6 cellular contexts compared by ENCODE assay signal in the genomic region with DNA sequence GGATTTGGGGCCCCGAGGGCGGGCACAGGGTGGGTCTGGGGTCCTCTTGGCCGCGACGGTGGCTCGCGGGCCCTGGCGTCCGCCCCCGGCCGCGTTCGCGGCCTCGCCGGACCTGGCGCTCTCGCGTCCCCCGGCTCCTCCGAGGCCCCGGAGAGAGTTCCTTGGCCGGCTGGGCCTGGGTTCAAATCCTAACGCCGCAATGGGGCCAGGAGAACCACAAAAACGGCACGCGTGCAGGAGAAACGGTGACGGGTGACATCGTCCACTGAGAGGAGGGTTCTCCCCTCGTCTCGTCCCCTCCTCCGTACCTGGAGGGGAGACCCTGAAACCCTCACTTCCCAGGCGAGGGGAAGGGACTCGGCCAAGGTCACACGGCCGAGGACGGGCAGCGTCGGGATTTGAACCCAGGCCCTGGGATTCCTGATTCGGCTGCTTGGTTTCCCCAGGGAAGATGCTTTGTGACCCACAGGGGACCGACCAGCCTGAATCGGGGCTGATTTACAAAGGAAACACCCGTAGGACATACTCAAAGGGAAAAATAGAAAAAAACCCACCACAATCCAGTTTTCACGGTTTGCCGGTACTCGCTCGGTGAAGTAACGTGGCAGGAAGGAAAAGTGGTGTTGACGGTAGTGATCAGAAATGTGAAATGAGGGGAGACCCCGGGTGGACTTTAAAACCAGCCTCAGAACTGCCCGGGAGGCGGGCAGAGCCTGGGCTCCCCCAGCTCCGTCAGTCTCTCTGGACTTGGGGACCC. TPM values are rescaled to one million over a fixed set of nuclear protein-coding genes. Genes with fewer than 3 reads are reported as not detected.
DNase-seq lines count a peak whose midpoint lies in the region; ATAC-seq and TF ChIP-seq lines count a peak whose summit lies in the region.

No MANE protein-coding gene starts in this region.

- H3K9me3 ChIP-seq in PC-9 (ENCODE audit: insufficient read depth, low read depth) (no peaks in the 10 kb centered on the region), skeletal muscle tissue (ENCODE audit: control insufficient read depth in 3 of 3, low read length in 3 of 3) (no peaks in the 10 kb centered on the region)

- BruUV-seq in PC-9 (replicated peaks; lab: Mats Ljungman, UMichigan), result TSS peak; percentile 42

- H3K27ac ChIP-seq in PC-9, result peak overlapping the region; percentile 65
- peak overlapping the region; percentile 96 for H3K27ac ChIP-seq in skeletal muscle tissue (ENCODE audit: low read depth, low read length)

- intact Hi-C loops in PC-9 (cut with micrococcal nuclease; ENCODE audit: unreplicated experiment), result loop anchor here (2.0 kb wide), 1 partner anchor 57 kb away; a partner anchor contains a TSS

- DNase-seq in GM12864 (ENCODE audit: low read depth) (no peak), PC-9 (peak in 1 of 2 experiments; percentile 1), epithelial cell of esophagus (ENCODE audit: low read depth) (no peak), NCI-H446 treated with DMSO at 0.1 percent for 48 hours (lab: John Stamatoyannopoulos, UW) (no peak)

- H3K4me1 ChIP-seq in PC-9 (replicated peaks; ENCODE audit: insufficient read depth), result peaks cover 17% of the 10 kb centered on the region
- peaks cover 60 to 69% (median 67%) of the 10 kb centered on the region in 3 donors for H3K4me1 ChIP-seq in skeletal muscle tissue (ENCODE audit: control insufficient read depth in 3 of 3, insufficient read depth in 3 of 3, low read length in 3 of 3)

- peak overlapping the region; percentile 78 for H2AFZ ChIP-seq in PC-9

- no peak for TF ChIP-seq CTCF in GM12864 (IDR thresholded peaks at IDR 0.05; ENCODE audit: low read depth, low read length, missing control alignments)
- no peak for TF ChIP-seq CTCF in PC-9 (conservative IDR thresholded peaks at IDR 0.05)
- TF ChIP-seq CTCF in epithelial cell of esophagus (IDR thresholded peaks at IDR 0.05; ENCODE audit: insufficient read depth, low read depth, low read length, missing control alignments), result no peak

- H3K36me3 ChIP-seq in PC-9 (ENCODE audit: low read depth), result peaks cover 20% of the 10 kb centered on the region
- H3K36me3 ChIP-seq in skeletal muscle tissue (ENCODE audit: control insufficient read depth in 3 of 3, insufficient read depth in 3 of 3, low read length in 3 of 3), result peaks cover 27 to 47% (median 40%) of the 10 kb centered on the region in 3 donors

- no peaks in the 10 kb centered on the region; the same call in 1 of the 2 replicates for H3F3A ChIP-seq in PC-9 (ENCODE audit: insufficient read depth, low read depth)

- no peaks in the 10 kb centered on the region for H3K27me3 ChIP-seq in PC-9 (ENCODE audit: insufficient read depth, low read depth)
- H3K27me3 ChIP-seq in skeletal muscle tissue (ENCODE audit: control insufficient read depth in 3 of 3, insufficient read depth in 3 of 3, low read length in 3 of 3), result no peaks in the 10 kb centered on the region

- peaks cover 95% of the 10 kb centered on the region for H3K79me2 ChIP-seq in PC-9 (ENCODE audit: low read depth)

- CTCF ChIA-PET in PC-9 (lab: Charles Lee), result interaction anchor here (1.3 kb wide), 1 partner anchor 63 kb away, joined by 7 read pairs; no protein-coding TSS in a partner anchor

- H4K20me1 ChIP-seq in PC-9 (ENCODE audit: insufficient read depth), result peaks cover 44% of the 10 kb centered on the region

- no peak for ATAC-seq in GM18907 (IDR thresholded peaks at IDR 0.05; ENCODE audit: unreplicated experiment)

- H3K9me2 ChIP-seq in PC-9 (ENCODE audit: insufficient read depth), result no peaks in the 10 kb centered on the region

- POLR2A ChIA-PET in PC-9 (lab: Charles Lee; ENCODE audit: unreplicated experiment), result interaction anchor here (0.9 kb wide), 1 partner anchor 97 kb away, joined by 3 read pairs; a partner anchor contains a TSS

- H3K9ac ChIP-seq in skeletal muscle tissue (ENCODE audit: low read depth in 1 of 3, low read length in 3 of 3), result peak overlapping the region; percentile 98 to 99 (median 98)

- H3K4me3 ChIP-seq in GM12864 (ENCODE audit: low read depth, low read length), result peak overlapping the region; percentile 95
- peak overlapping the region; percentile 83 for H3K4me3 ChIP-seq in PC-9
- H3K4me3 ChIP-seq in epithelial cell of esophagus (ENCODE audit: low read length), result peak overlapping the region; percentile 99
- peak overlapping the region; percentile 88 to 99 (median 98) for H3K4me3 ChIP-seq in skeletal muscle tissue (ENCODE audit: low read length in 3 of 3)

- H3K4me2 ChIP-seq in PC-9, result peak overlapping the region; percentile 94

RNA-seq across cellular contexts. Expression of a gene that starts 0.7 kb away (rescaled TPM):
- total RNA-seq in PC-9 (2021), result 68.7 and 88.7 TPM in 2 replicates
- total RNA-seq in skeletal muscle tissue, result 61.1 TPM

RNA-seq across cellular contexts. Expression of a gene that starts 1.0 kb away (rescaled TPM):
- total RNA-seq in PC-9 (2021), result 43.1 and 66.1 TPM in 2 replicates
- total RNA-seq in skeletal muscle tissue, result 23.5 TPM

RNA-seq across cellular contexts. Expression of a gene that starts 55.8 kb away (rescaled TPM):
- total RNA-seq in PC-9 (2021) (4.4 and 8.0 TPM in 2 replicates), skeletal muscle tissue (not detected)

RNA-seq across cellular contexts. Expression of a gene that starts 56.7 kb away (rescaled TPM):
- 31.1 and 34.7 TPM in 2 replicates for total RNA-seq in PC-9 (2021)
- total RNA-seq in skeletal muscle tissue, result 43.3 TPM

RNA-seq across cellular contexts. Expression of a gene that starts 57.3 kb away (rescaled TPM):
- 7.5 and 11.9 TPM in 2 replicates for total RNA-seq in PC-9 (2021)
- total RNA-seq in skeletal muscle tissue, result 4.7 TPM
